ENCODE assay signal across 16 cellular contexts in genomic region chr4:9919047-9919446, GRCh38.
"Had no signal": no experiment of that assay in that cellular context is flagged by ENCODE, and none has a peak within 500 bp of the region (broad histone marks: within the 10 kb centered on the region; RNA-seq: fewer than 3 reads in every experiment).

No MANE protein-coding gene starts in this region.

- H3K27ac Mint-ChIP-seq: activated naive CD4-positive, alpha-beta T cell treated with anti-CD3 and anti-CD28 coated beads for 36 hours; activated T-helper 17 cell treated with anti-CD3 and anti-CD28 coated beads, Interleukin-2, amount 50 U/mL, for 72 hours; mesothelial cell of epicardium; nephron progenitor cell had no signal

- H3K27ac ChIP-seq: dorsolateral prefrontal cortex, lower lobe of right lung, prostate gland, stomach, thoracic aorta, upper lobe of right lung had no signal

- H3K27me3 ChIP-seq: dorsolateral prefrontal cortex, stomach, upper lobe of right lung had no signal

- H3K9me3 ChIP-seq: lower lobe of right lung, prostate gland, stomach, thoracic aorta, upper lobe of right lung had no signal

- DNase-seq: activated naive CD4-positive, alpha-beta T cell treated with anti-CD3 and anti-CD28 coated beads for 36 hours; activated T-cell treated with anti-CD3 and anti-CD28 coated beads for 4 hours; dorsolateral prefrontal cortex; hippocampal formation; lower lobe of right lung; nephron progenitor cell; stimulated activated CD4-positive, alpha-beta T cell treated with anti-CD3 and anti-CD28 coated beads, Interleukin-1b, Interleukin-23, amount 100 ng/mL, for 48 hours; stomach; T-helper 2 cell; upper lobe of right lung had no signal

- H3K36me3 Mint-ChIP-seq: mesothelial cell of epicardium had no signal

- H3K4me3 ChIP-seq: dorsolateral prefrontal cortex, lower lobe of right lung, prostate gland, stomach, thoracic aorta, upper lobe of right lung had no signal

- H3K36me3 ChIP-seq: prostate gland, stomach, thoracic aorta, upper lobe of right lung had no signal

- H3K4me1 ChIP-seq: lower lobe of right lung, prostate gland, stomach, upper lobe of right lung had no signal

- H3K4me1 Mint-ChIP-seq: activated T-helper 17 cell treated with anti-CD3 and anti-CD28 coated beads, Interleukin-2, amount 50 U/mL, for 72 hours; mesothelial cell of epicardium had no signal

- ATAC-seq: activated CD4-positive, CD25-positive, alpha-beta regulatory T cell treated with anti-CD3 and anti-CD28 coated beads, Interleukin-2, amount 50 U/mL, for 24 hours; activated T-helper 17 cell treated with anti-CD3 and anti-CD28 coated beads, Interleukin-2, amount 50 U/mL, for 72 hours; lower lobe of right lung; sciatic nerve; upper lobe of right lung had no signal

- H3K4me3 Mint-ChIP-seq: activated naive CD4-positive, alpha-beta T cell treated with anti-CD3 and anti-CD28 coated beads for 36 hours; activated T-helper 17 cell treated with anti-CD3 and anti-CD28 coated beads, Interleukin-2, amount 50 U/mL, for 72 hours; mesothelial cell of epicardium; nephron progenitor cell had no signal

- H3K9me3 Mint-ChIP-seq: activated naive CD4-positive, alpha-beta T cell treated with anti-CD3 and anti-CD28 coated beads for 36 hours; activated T-helper 17 cell treated with anti-CD3 and anti-CD28 coated beads, Interleukin-2, amount 50 U/mL, for 72 hours; nephron progenitor cell had no signal
